7 cellular contexts compared by ENCODE assay signal in the genomic region with DNA sequence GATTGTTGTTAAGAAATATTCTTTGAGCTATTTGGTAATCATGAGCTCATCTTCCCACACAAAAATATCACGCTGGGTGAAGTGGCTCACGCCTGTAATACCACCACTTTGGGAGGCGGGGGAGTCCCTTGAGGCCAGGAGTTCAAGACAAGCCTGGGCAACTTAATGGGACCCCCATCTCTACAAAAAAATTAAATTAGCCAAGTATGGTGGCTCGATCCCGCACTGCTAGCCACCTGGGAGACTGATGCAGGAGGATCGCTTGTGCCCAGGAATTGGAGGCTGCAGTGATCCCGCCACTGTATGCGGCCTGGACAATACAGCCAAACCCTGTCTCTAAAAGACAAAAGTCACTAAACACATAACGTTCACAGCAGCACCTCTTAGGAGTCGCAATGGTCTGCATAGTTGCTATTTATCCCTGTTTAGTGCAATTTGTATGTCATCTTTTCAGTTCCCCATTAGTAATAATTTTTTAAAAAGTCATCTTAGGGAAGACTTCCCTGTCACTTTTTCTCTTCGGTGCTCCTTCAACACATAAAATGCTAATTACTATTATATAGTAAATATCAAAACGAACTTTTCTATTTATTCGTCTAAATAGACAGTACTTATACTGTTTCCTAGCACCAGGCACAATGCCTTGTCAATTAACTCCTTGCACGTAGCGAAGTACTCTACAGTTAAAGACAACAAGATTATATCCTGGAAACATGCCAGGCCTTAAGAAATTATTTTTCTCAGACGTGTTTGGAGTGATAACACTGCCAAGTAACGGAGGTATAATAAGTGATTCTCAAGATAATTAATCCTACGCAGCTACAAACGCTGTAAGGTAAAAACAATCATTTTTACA. TPM values are rescaled to one million over a fixed set of nuclear protein-coding genes. Genes with fewer than 3 reads are reported as not detected.
DNase-seq lines count a peak whose midpoint lies in the region; ATAC-seq and TF ChIP-seq lines count a peak whose summit lies in the region.

No MANE protein-coding gene starts in this region.

- peak overlapping the region; percentile 100 for H3K4me3 Mint-ChIP-seq in GM23338

- peak overlapping the region; percentile 62 to 70 for H3K18ac ChIP-seq in mesenchymal stem cell (ENCODE audit: low read depth in 1 of 2, low read length in 2 of 2)

- H3K14ac ChIP-seq in mesenchymal stem cell (ENCODE audit: low read length in 2 of 2): peak overlapping the region in 1 of 2 experiments; percentile 71

- no peak for TF ChIP-seq EP300 in upper lobe of left lung (IDR thresholded peaks at IDR 0.05)

- H3K23ac ChIP-seq in mesenchymal stem cell (ENCODE audit: low read length in 2 of 2): no peak overlapping the region

- H3F3A ChIP-seq in GM23338 (replicated peaks; ENCODE audit: low read depth): no peaks in the 10 kb centered on the region; the same call in 1 of the 2 replicates

- peaks cover 94% of the 10 kb centered on the region for H3K79me2 ChIP-seq in GM23338 (replicated peaks; ENCODE audit: insufficient read depth)

- H2BK15ac ChIP-seq in mesenchymal stem cell (ENCODE audit: low read depth, poor library complexity, severe bottlenecking): no peak overlapping the region

- H2BK120ac ChIP-seq in mesenchymal stem cell (ENCODE audit: low read depth, low read length): no peak overlapping the region

- peaks cover 7% of the 10 kb centered on the region for H3K36me3 Mint-ChIP-seq in GM23338 (ENCODE audit: low read depth)

- H3K4me3 ChIP-seq in GM23338 (peak overlapping the region; percentile 92), NT2/D1 (ENCODE audit: insufficient read length, low read depth) (peak overlapping the region; percentile 95), cardiac fibroblast (replicated peaks in 1 of 2; ENCODE audit: low read depth in 2 of 2, low read length in 2 of 2) (peak overlapping the region; percentile 96 to 97), mesenchymal stem cell (ENCODE audit: insufficient read depth in 1 of 2, low read depth in 1 of 2, low read length in 2 of 2) (peak overlapping the region; percentile 52 to 95), upper lobe of left lung (peak overlapping the region; percentile 67 to 87 (median 75))

- no peaks in the 10 kb centered on the region for H3K9me2 ChIP-seq in GM23338 (ENCODE audit: insufficient read depth)

- peaks cover 1% of the 10 kb centered on the region for H3K79me1 ChIP-seq in mesenchymal stem cell (replicated peaks; ENCODE audit: low read length, poor library complexity, severe bottlenecking)

- no peak for TF ChIP-seq POLR2A in upper lobe of left lung (IDR thresholded peaks at IDR 0.05)

- TF ChIP-seq CTCF in GM23338 (conservative IDR thresholded peaks at IDR 0.05; ENCODE audit: low read depth in 2 of 2) (no peak), cardiac fibroblast (IDR thresholded peaks at IDR 0.05; ENCODE audit: low read depth, low read length) (no peak), upper lobe of left lung (IDR thresholded peaks at IDR 0.05) (no peak)

- H3K9me3 Mint-ChIP-seq in GM23338: no peaks in the 10 kb centered on the region

- peaks cover 20% of the 10 kb centered on the region; the same call in 2 of the 3 replicates for H3K4me1 Mint-ChIP-seq in GM23338

- H3K27ac Mint-ChIP-seq in GM23338: peak overlapping the region; percentile 54

- no peak for ATAC-seq in GM23338
- ATAC-seq in upper lobe of left lung (ENCODE audit: low FRiP score in 2 of 2): no peak

- H2AFZ ChIP-seq in GM23338 (no peak overlapping the region), mesenchymal stem cell (ENCODE audit: low read depth, low read length) (no peak overlapping the region)

- H4K8ac ChIP-seq in mesenchymal stem cell (ENCODE audit: low read length): no peak overlapping the region

- 65% methylated on average over 12 of the region's 19 CpGs for WGBS in mesenchymal stem cell
- WGBS in upper lobe of left lung, 2 donors: 31 to 33% methylated on average over 18 to 19 of the region's 19 CpGs

- H3K9me3 ChIP-seq in NT2/D1 (ENCODE audit: insufficient read depth, low read length): no peaks in the 10 kb centered on the region
- H3K9me3 ChIP-seq in mesenchymal stem cell (ENCODE audit: control insufficient read depth, low read length): no peaks in the 10 kb centered on the region
- H3K9me3 ChIP-seq in upper lobe of left lung: no peaks in the 10 kb centered on the region

- H3K4ac ChIP-seq in mesenchymal stem cell (ENCODE audit: low read depth in 1 of 2, low read length in 2 of 2): no peak overlapping the region

- H3K27me3 ChIP-seq in GM23338 (ENCODE audit: insufficient read depth) (no peaks in the 10 kb centered on the region), NT2/D1 (ENCODE audit: insufficient read depth, insufficient read length) (no peaks in the 10 kb centered on the region), mesenchymal stem cell (ENCODE audit: control insufficient read depth in 1 of 2, insufficient read depth in 1 of 2, low read length in 2 of 2) (no peaks in the 10 kb centered on the region), upper lobe of left lung (no peaks in the 10 kb centered on the region)

- H3K4me2 ChIP-seq in GM23338: peak overlapping the region; percentile 90
- peak overlapping the region; percentile 91 for H3K4me2 ChIP-seq in mesenchymal stem cell (ENCODE audit: low read length, poor library complexity, severe bottlenecking)

- no peak overlapping the region for H2AK5ac ChIP-seq in mesenchymal stem cell (ENCODE audit: low read length, severe bottlenecking)

- H3K27ac ChIP-seq in GM23338 (ENCODE audit: low read depth) (peak overlapping the region; percentile 100; the same call in 1 of the 2 replicates), mesenchymal stem cell (ENCODE audit: low read length, poor library complexity, severe bottlenecking) (no peak overlapping the region), upper lobe of left lung (peak overlapping the region; percentile 96 to 98 (median 97))

- peak overlapping the region in 1 of 2 experiments; percentile 78 for H2BK12ac ChIP-seq in mesenchymal stem cell (ENCODE audit: low read length in 2 of 2)

- H3K4me1 ChIP-seq in GM23338 (ENCODE audit: insufficient read depth) (peaks cover 29% of the 10 kb centered on the region), NT2/D1 (ENCODE audit: insufficient read depth, insufficient read length) (no peaks in the 10 kb centered on the region), mesenchymal stem cell (ENCODE audit: control insufficient read depth, insufficient read depth, low read depth, low read length) (peaks cover 11% of the 10 kb centered on the region), upper lobe of left lung (peaks cover 35 to 50% (median 44%) of the 10 kb centered on the region in 4 donors)

- peaks cover 20% of the 10 kb centered on the region for H4K20me1 ChIP-seq in GM23338 (replicated peaks; ENCODE audit: insufficient read depth)

- DNase-seq in GM23338 (ENCODE audit: low spot score): no peak
- DNase-seq in NT2/D1 (ENCODE audit: low read depth, low spot score): no peak
- peak; percentile 49 to 58 for DNase-seq in cardiac fibroblast (ENCODE audit: low read depth in 2 of 2)
- DNase-seq in mesenchymal stem cell: peak; percentile 47
- no peak for DNase-seq in upper lobe of left lung
- DNase-seq in NCI-H1694 (lab: John Stamatoyannopoulos, UW): no peak
- no peak for DNase-seq in SHP77 treated with DMSO at 0.1 percent for 48 hours (lab: John Stamatoyannopoulos, UW)

- peaks cover 6% of the 10 kb centered on the region for H3K27me3 Mint-ChIP-seq in GM23338 (ENCODE audit: insufficient read depth, low read depth, poor library complexity)

- H3K36me3 ChIP-seq in GM23338 (ENCODE audit: insufficient read depth) (no peaks in the 10 kb centered on the region), NT2/D1 (ENCODE audit: insufficient read depth, insufficient read length, low read length) (peaks cover 42% of the 10 kb centered on the region), mesenchymal stem cell (ENCODE audit: control insufficient read depth in 1 of 2, insufficient read depth in 2 of 2, low read depth in 1 of 2, low read length in 2 of 2) (peaks cover 0 to 28% of the 10 kb centered on the region in 2 experiments), upper lobe of left lung (peaks cover 0 to 3% (median under 1%) of the 10 kb centered on the region in 4 donors)

- no peak overlapping the region for H4K91ac ChIP-seq in mesenchymal stem cell (ENCODE audit: low read length)

- peak overlapping the region; percentile 97 for H3K9ac ChIP-seq in NT2/D1 (ENCODE audit: insufficient read length, low read depth)
- H3K9ac ChIP-seq in mesenchymal stem cell (ENCODE audit: low read length): peak overlapping the region; percentile 100

- no peak overlapping the region for H2BK5ac ChIP-seq in mesenchymal stem cell (ENCODE audit: low read depth, low read length, poor library complexity, severe bottlenecking)

TF ChIP-seq in GM23338, 12 proteins besides CTCF, POLR2A, EP300 and RAD21 (continues in another document):
- no peak for TF ChIP-seq ZNF114 (CRISPR knock-in tag; IDR thresholded peaks at IDR 0.05)
- TF ChIP-seq, protein P1, sequence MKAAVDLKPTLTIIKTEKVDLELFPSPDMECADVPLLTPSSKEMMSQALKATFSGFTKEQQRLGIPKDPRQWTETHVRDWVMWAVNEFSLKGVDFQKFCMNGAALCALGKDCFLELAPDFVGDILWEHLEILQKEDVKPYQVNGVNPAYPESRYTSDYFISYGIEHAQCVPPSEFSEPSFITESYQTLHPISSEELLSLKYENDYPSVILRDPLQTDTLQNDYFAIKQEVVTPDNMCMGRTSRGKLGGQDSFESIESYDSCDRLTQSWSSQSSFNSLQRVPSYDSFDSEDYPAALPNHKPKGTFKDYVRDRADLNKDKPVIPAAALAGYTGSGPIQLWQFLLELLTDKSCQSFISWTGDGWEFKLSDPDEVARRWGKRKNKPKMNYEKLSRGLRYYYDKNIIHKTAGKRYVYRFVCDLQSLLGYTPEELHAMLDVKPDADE (IDR thresholded peaks at IDR 0.05): no peak

RNA-seq across cellular contexts. Expression of gene ST13, which starts 1.1 kb away (rescaled TPM):
- 148 and 159 TPM in 2 replicates for total RNA-seq in GM23338 (2014; rRNA removed; shearing (Covaris generic))
- 208 and 238 TPM in 2 replicates for polyA plus RNA-seq in GM23338 (2016; fragmentation: Nextera tagmentation; extraction: Ambion mirVana)
- 329 TPM for polyA plus RNA-seq in mesenchymal stem cell (2013, experiment 1 of 2)
- 343 TPM for polyA plus RNA-seq in mesenchymal stem cell (2013, experiment 2 of 2)
- 100 to 1,000 TPM in 4 of 6 donors, 10 to 100 TPM in 2; 85.2 to 188 (median 119) TPM for total RNA-seq in upper lobe of left lung

RNA-seq across cellular contexts. Expression of gene XPNPEP3, which starts 1.6 kb away (rescaled TPM):
- total RNA-seq in GM23338 (2014; rRNA removed; shearing (Covaris generic)): 19.5 and 22.9 TPM in 2 replicates
- 10.4 and 11.6 TPM in 2 replicates for polyA plus RNA-seq in GM23338 (2016; fragmentation: Nextera tagmentation; extraction: Ambion mirVana)
- polyA plus RNA-seq in mesenchymal stem cell (2013, experiment 1 of 2): 11.4 TPM
- 11.2 TPM for polyA plus RNA-seq in mesenchymal stem cell (2013, experiment 2 of 2)
- total RNA-seq in upper lobe of left lung: 10 to 100 TPM; 10.9 to 40.9 (median 15.1) TPM

RNA-seq across cellular contexts. Expression of gene DNAJB7, which starts 6.6 kb away (rescaled TPM):
- not detected in 2 replicates for total RNA-seq in GM23338 (2014; rRNA removed; shearing (Covaris generic))
- 0.40 and 0.63 TPM in 2 replicates for polyA plus RNA-seq in GM23338 (2016; fragmentation: Nextera tagmentation; extraction: Ambion mirVana)
- polyA plus RNA-seq in mesenchymal stem cell (2013, experiment 1 of 2): not detected
- polyA plus RNA-seq in mesenchymal stem cell (2013, experiment 2 of 2): not detected
- total RNA-seq in upper lobe of left lung: not detected

RNA-seq across cellular contexts. Expression of gene SLC25A17, which starts 36.2 kb away (rescaled TPM):
- total RNA-seq in GM23338 (2014; rRNA removed; shearing (Covaris generic)): 40.0 and 43.6 TPM in 2 replicates
- polyA plus RNA-seq in GM23338 (2016; fragmentation: Nextera tagmentation; extraction: Ambion mirVana): 28.2 and 35.4 TPM in 2 replicates
- 13.0 TPM for polyA plus RNA-seq in mesenchymal stem cell (2013, experiment 1 of 2)
- 13.9 TPM for polyA plus RNA-seq in mesenchymal stem cell (2013, experiment 2 of 2)
- 10 to 100 TPM in 4 of 6 donors, 1 to 10 TPM in 2; 7.3 to 21.0 (median 14.3) TPM for total RNA-seq in upper lobe of left lung

Comparison
In these comparisons a context has a peak if more than half of its experiments do, and no peak if none do; other contexts are left out.
1. DNase-seq: peak in cardiac fibroblast (2 of 2) and mesenchymal stem cell (single experiment); none in GM23338 (single experiment), NT2/D1 (single experiment), upper lobe of left lung (0 of 2), NCI-H1694 (single experiment) and SHP77 treated with DMSO at 0.1 percent for 48 hours (single experiment).
2. Peak in every context shown above with its lines, with median percentiles within 50 percentile points of each other: H3K4me3 ChIP-seq.